Comparison of ENCODE assay signal across 9 cellular contexts in genomic region chr3:45055411-45056143, GRCh38. TPM values are rescaled to one million over a fixed set of nuclear protein-coding genes. Genes with fewer than 3 reads are reported as not detected.
DNase-seq lines count a peak whose midpoint lies in the region; ATAC-seq lines count a peak whose summit lies in the region.
"Had no signal": no experiment of that assay in that cellular context is flagged by ENCODE, and none has a peak within 500 bp of the region (broad histone marks: within the 10 kb centered on the region; RNA-seq: fewer than 3 reads in every experiment).

No MANE protein-coding gene starts in this region.

- DNase-seq in NCI-H2196 (lab: John Stamatoyannopoulos, UW; ENCODE audit: unreplicated experiment) = peak; percentile 13
- no peak for DNase-seq in NCI-H2196 treated with DMSO at 0.1 percent for 48 hours (lab: John Stamatoyannopoulos, UW; ENCODE audit: unreplicated experiment)
- peak; percentile 39 for DNase-seq in MV-4-11 (lab: John Stamatoyannopoulos, UW)
- peak; percentile 38 for DNase-seq in dedifferentiated amniotic fluid mesenchymal stem cell (ENCODE audit: extremely low spot score)
- no peak for DNase-seq in sciatic nerve (ENCODE audit: low spot score)
- DNase-seq in SK-N-DZ (ENCODE audit: low spot score) = no peak
- DNase-seq: CD4-positive, alpha-beta memory T cell had no signal

- peak; percentile 43 for ATAC-seq in sciatic nerve
- ATAC-seq in GM21786 (IDR thresholded peaks at IDR 0.05; ENCODE audit: unreplicated experiment) = no peak
- ATAC-seq in HG03342 (IDR thresholded peaks at IDR 0.05; ENCODE audit: unreplicated experiment) = no peak

- intact Hi-C loops in sciatic nerve (cut with DNase I) = no loop called here

RNA-seq across cellular contexts. Expression of gene CLEC3B, which starts 29.5 kb away (rescaled TPM):
- total RNA-seq in sciatic nerve = 105 TPM
- not detected in 2 replicates for polyA plus RNA-seq in SK-N-DZ (2014; cell fraction: cytosol; rRNA removed)
- not detected in 2 replicates for polyA plus RNA-seq in SK-N-DZ (2014; cell fraction: nucleus; rRNA removed)
- polyA plus RNA-seq: CD4-positive, alpha-beta memory T cell had no signal

Comparison
In these comparisons a context has a peak if more than half of its experiments do, and no peak if none do; other contexts are left out.
1. DNase-seq: peak in NCI-H2196 (single experiment), MV-4-11 (single experiment) and dedifferentiated amniotic fluid mesenchymal stem cell (single experiment); none in NCI-H2196 treated with DMSO at 0.1 percent for 48 hours (single experiment), sciatic nerve (single experiment) and SK-N-DZ (single experiment).